ENCODE assay signal across 10 cellular contexts in the genomic region with DNA sequence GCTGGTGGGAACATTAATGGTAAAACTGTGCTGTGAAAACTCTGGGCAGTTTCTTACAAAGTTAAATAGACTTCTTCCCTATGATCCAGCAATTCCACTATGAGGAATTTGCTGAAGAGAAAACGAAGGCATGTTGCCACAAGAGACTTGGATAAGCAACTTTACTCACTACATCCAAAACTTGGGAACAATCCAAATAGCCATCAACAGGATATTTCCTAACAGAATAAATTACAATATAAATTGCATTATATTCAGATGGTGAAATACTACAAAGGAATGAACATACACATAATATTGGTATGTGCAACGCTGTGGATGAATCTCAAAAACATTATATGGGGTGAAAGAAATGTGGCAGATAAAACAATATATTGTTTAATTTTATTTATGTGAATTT. TPM values are rescaled to one million over a fixed set of nuclear protein-coding genes. Genes with fewer than 3 reads are reported as not detected.
A peak's percentile ranks its signal among the peaks of the same experiment; 100 is the strongest.
DNase-seq lines count a peak whose midpoint lies in the region; TF ChIP-seq lines count a peak whose summit lies in the region.
"Had no signal": no experiment of that assay in that cellular context is flagged by ENCODE, and none has a peak within 500 bp of the region (broad histone marks: within the 10 kb centered on the region; RNA-seq: fewer than 3 reads in every experiment).

No MANE protein-coding gene starts in this region.

- H3K9ac ChIP-seq in BLaER1 = no peak overlapping the region

- no peak for TF ChIP-seq CTCF in RWPE1 (conservative IDR thresholded peaks at IDR 0.05; ENCODE audit: low read depth)
- no peak for TF ChIP-seq CTCF in right atrium auricular region (IDR thresholded peaks at IDR 0.05)

- peaks cover 14% of the 10 kb centered on the region; the same call in 1 of the 2 replicates for H3K27me3 ChIP-seq in BLaER1
- H3K27me3 ChIP-seq in right atrium auricular region = no peaks in the 10 kb centered on the region

- H3K4me1 ChIP-seq in BLaER1 = peaks cover 78% of the 10 kb centered on the region
- H3K4me1 ChIP-seq in right atrium auricular region = peaks cover 0 to 6% of the 10 kb centered on the region in 2 donors

- POLR2A ChIA-PET in RWPE1 (lab: Yijun Ruan, JAX; ENCODE audit: low non-redundant PET) = no interaction called here

- H4K20me1 ChIP-seq in BLaER1 = no peaks in the 10 kb centered on the region

- DNase-seq in RWPE1 (ENCODE audit: low spot score) (peak; percentile 49), epithelial cell of prostate (ENCODE audit: low read depth, low spot score) (peak; percentile 60), non-pigmented ciliary epithelial cell (ENCODE audit: low read depth) (peak; percentile 23), NCI-H2196 (lab: John Stamatoyannopoulos, UW; ENCODE audit: unreplicated experiment) (no peak), amygdala (lab: John Stamatoyannopoulos, UW) (no peak), hippocampal formation (lab: John Stamatoyannopoulos, UW) (no peak), right atrium auricular region (ENCODE audit: low spot score) (no peak)
- DNase-seq: MM.1S, stomach had no signal

- no peaks in the 10 kb centered on the region for H3K36me3 ChIP-seq in BLaER1
- H3K36me3 ChIP-seq in right atrium auricular region = no peaks in the 10 kb centered on the region
- H3K36me3 ChIP-seq: stomach had no signal

- CTCF ChIA-PET in RWPE1 (lab: Yijun Ruan, JAX) = no interaction called here

- peak overlapping the region; percentile 59; the same call in 1 of the 2 replicates for H3K27ac ChIP-seq in BLaER1
- H3K27ac ChIP-seq in RWPE1 = peak overlapping the region; percentile 76
- peak overlapping the region; percentile 59 for H3K27ac ChIP-seq in epithelial cell of prostate
- no peak overlapping the region for H3K27ac ChIP-seq in right atrium auricular region
- H3K27ac ChIP-seq: stomach had no signal

- peaks cover 7% of the 10 kb centered on the region; the same call in 1 of the 2 replicates for H3K9me3 ChIP-seq in BLaER1
- no peaks in the 10 kb centered on the region for H3K9me3 ChIP-seq in right atrium auricular region

- H3K4me2 ChIP-seq in BLaER1 = peak overlapping the region; percentile 79

- H3K4me3 ChIP-seq in BLaER1 (no peak overlapping the region), right atrium auricular region (no peak overlapping the region)
- H3K4me3 ChIP-seq: stomach had no signal

RNA-seq across cellular contexts. Expression of a gene that starts 21.4 kb away (rescaled TPM):
- 1 to 10 TPM in 1 of 2 donors, under 1 TPM in 1; 0.35 to 4.0 TPM for total RNA-seq in right atrium auricular region

Comparison
In these comparisons a context has a peak if more than half of its experiments do, and no peak if none do; other contexts are left out.
1. H3K27ac ChIP-seq: peak in BLaER1 (single experiment), RWPE1 (single experiment) and epithelial cell of prostate (single experiment); none in right atrium auricular region (0 of 2).
2. DNase-seq: peak in RWPE1 (single experiment), epithelial cell of prostate (single experiment) and non-pigmented ciliary epithelial cell (single experiment); none in NCI-H2196 (single experiment), amygdala (0 of 56), hippocampal formation (0 of 2) and right atrium auricular region (single experiment).